Comparison of ENCODE assay signal across 1 cellular context in the genomic region with DNA sequence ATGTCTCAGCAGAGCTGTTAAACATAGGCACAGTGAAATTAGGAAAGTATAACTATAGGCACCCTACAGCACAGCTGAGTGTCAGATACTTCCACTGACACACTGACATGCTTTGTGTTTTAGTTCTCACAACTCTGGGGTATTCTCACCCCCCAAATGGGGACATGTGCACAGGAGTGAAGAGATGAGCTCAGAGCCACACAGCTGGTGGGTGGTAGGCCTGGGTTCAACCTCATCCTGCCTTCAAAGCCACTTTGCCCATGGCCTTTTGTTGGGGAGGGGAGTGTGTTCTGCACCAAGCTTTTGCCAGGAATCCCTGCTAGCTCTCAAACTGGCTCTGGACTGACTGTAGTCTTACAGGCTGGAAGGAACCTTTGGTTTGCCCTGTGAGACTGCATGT.
A peak's percentile ranks its signal among the peaks of the same experiment; 100 is the strongest.
TF ChIP-seq lines count a peak whose summit lies in the region.

No MANE protein-coding gene starts in this region.

TF ChIP-seq in HepG2, 621 proteins besides CTCF, POLR2A, EP300 and RAD21:
- peak; percentile 25; the same call in 1 of the 2 replicates for TF ChIP-seq POLR2AphosphoS5 (IDR thresholded peaks at IDR 0.05; ENCODE audit: low read depth, low read length)
- TF ChIP-seq ZNF720 (CRISPR knock-in tag; IDR thresholded peaks at IDR 0.05), result no peak
